Comparison of ENCODE assay signal across 13 cellular contexts in the genomic region with DNA sequence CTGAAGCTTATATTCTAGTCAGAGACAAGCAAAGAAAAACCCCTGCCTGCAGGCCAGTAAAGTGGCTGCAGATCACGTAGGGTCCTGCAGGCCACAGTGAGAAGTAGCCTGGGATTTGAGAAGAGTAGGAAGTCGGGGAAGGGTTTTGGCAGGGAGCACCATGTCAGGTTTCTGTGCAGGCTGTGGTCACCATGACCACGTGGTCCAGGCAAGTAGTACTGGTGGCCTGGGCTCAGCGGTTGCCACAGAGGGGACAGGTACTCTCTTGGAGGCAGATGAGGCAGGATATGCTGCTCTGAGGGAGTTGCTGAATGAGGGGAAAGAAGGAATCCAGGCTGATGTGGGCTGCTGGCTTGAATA. TPM values are rescaled to one million over a fixed set of nuclear protein-coding genes. Genes with fewer than 3 reads are reported as not detected.
DNase-seq lines count a peak whose midpoint lies in the region; ATAC-seq and TF ChIP-seq lines count a peak whose summit lies in the region.
"Had no signal": no experiment of that assay in that cellular context is flagged by ENCODE, and none has a peak within 500 bp of the region (broad histone marks: within the 10 kb centered on the region; RNA-seq: fewer than 3 reads in every experiment).

No MANE protein-coding gene starts in this region.

- no peak for TF ChIP-seq CTCF in endothelial cell (IDR thresholded peaks at IDR 0.05; ENCODE audit: unreplicated experiment)

- POLR2A ChIA-PET in T-cell (lab: Charles Lee), result no interaction called here

- peak overlapping the region; percentile 83 to 94 for H3K27ac Mint-ChIP-seq in activated naive CD4-positive, alpha-beta T cell treated with anti-CD3 and anti-CD28 coated beads, Interleukin-2, amount 50 U/mL, for 72 hours
- H3K27ac Mint-ChIP-seq in T-cell (peak overlapping the region; percentile 64 to 78), endothelial cell (ENCODE audit: unreplicated experiment) (peak overlapping the region; percentile 85)
- H3K27ac Mint-ChIP-seq in stimulated activated memory B cell treated with anti-CD40 and anti-IgM and Interleukin-4, amounts not matched to agents 10 μg/mL and 1 μg/mL and 100 μg/mL, for 72 hours, result peak overlapping the region; percentile 81

- H3K4me1 Mint-ChIP-seq in T-cell (peaks cover 12 to 21% (median 18%) of the 10 kb centered on the region in 3 donors), endothelial cell (ENCODE audit: unreplicated experiment) (peaks cover 21% of the 10 kb centered on the region)
- peaks cover 52% of the 10 kb centered on the region for H3K4me1 Mint-ChIP-seq in stimulated activated memory B cell treated with anti-CD40 and anti-IgM and Interleukin-4, amounts not matched to agents 10 μg/mL and 1 μg/mL and 100 μg/mL, for 72 hours

- CTCF ChIA-PET in T-cell (lab: Charles Lee), result no interaction called here

- DNase-seq in activated naive CD4-positive, alpha-beta T cell treated with anti-CD3 and anti-CD28 coated beads, Interleukin-2, amount 50 U/mL, for 72 hours (ENCODE audit: low spot score in 2 of 2), result no peak
- no peak for DNase-seq in activated naive CD4-positive, alpha-beta T cell treated with anti-CD3 and anti-CD28 coated beads, Interleukin-2, amount 50 U/mL, for 16 hours
- DNase-seq in T-cell (no peak), endothelial cell (ENCODE audit: low spot score) (no peak), AG08395 (ENCODE audit: low spot score) (no peak), NCI-H345 treated with DMSO at 0.1 percent for 48 hours (lab: John Stamatoyannopoulos, UW; ENCODE audit: unreplicated experiment) (no peak)
- no peak for DNase-seq in stimulated activated CD4-positive, alpha-beta T cell treated with anti-CD3 and anti-CD28 coated beads, Interleukin-4, amount 100 ng/mL, for 24 hours
- DNase-seq: activated effector memory CD4-positive, alpha-beta T cell treated with Interleukin-2 at 50 U/mL for 16 hours; KBM-7; NCI-H1930; NCI-H774; Right ventricle myocardium superior had no signal

- no peak overlapping the region for H3K4me3 Mint-ChIP-seq in T-cell
- no peak overlapping the region for H3K4me3 Mint-ChIP-seq in endothelial cell (ENCODE audit: unreplicated experiment)
- peak overlapping the region; percentile 32 for H3K4me3 Mint-ChIP-seq in stimulated activated memory B cell treated with anti-CD40 and anti-IgM and Interleukin-4, amounts not matched to agents 10 μg/mL and 1 μg/mL and 100 μg/mL, for 72 hours

- ATAC-seq in activated naive CD4-positive, alpha-beta T cell treated with anti-CD3 and anti-CD28 coated beads, Interleukin-2, amount 50 U/mL, for 72 hours, result no peak
- no peak for ATAC-seq in T-cell (replicated peaks in 1 of 4)
- no peak for ATAC-seq in stimulated activated memory B cell treated with anti-CD40 and anti-IgM and Interleukin-4, amounts not matched to agents 10 μg/mL and 1 μg/mL and 100 μg/mL, for 72 hours

- H3K36me3 Mint-ChIP-seq in activated naive CD4-positive, alpha-beta T cell treated with anti-CD3 and anti-CD28 coated beads, Interleukin-2, amount 50 U/mL, for 72 hours, result no peaks in the 10 kb centered on the region
- H3K36me3 Mint-ChIP-seq in T-cell (peaks cover 26% of the 10 kb centered on the region), endothelial cell (ENCODE audit: low read depth, unreplicated experiment) (peaks cover 21% of the 10 kb centered on the region)
- peaks cover 50% of the 10 kb centered on the region for H3K36me3 Mint-ChIP-seq in stimulated activated memory B cell treated with anti-CD40 and anti-IgM and Interleukin-4, amounts not matched to agents 10 μg/mL and 1 μg/mL and 100 μg/mL, for 72 hours

- H3K27me3 Mint-ChIP-seq in T-cell, result no peaks in the 10 kb centered on the region
- peaks cover 11% of the 10 kb centered on the region for H3K27me3 Mint-ChIP-seq in endothelial cell (ENCODE audit: unreplicated experiment)
- no peaks in the 10 kb centered on the region for H3K27me3 Mint-ChIP-seq in stimulated activated memory B cell treated with anti-CD40 and anti-IgM and Interleukin-4, amounts not matched to agents 10 μg/mL and 1 μg/mL and 100 μg/mL, for 72 hours

- no peaks in the 10 kb centered on the region for H3K9me3 Mint-ChIP-seq in activated naive CD4-positive, alpha-beta T cell treated with anti-CD3 and anti-CD28 coated beads, Interleukin-2, amount 50 U/mL, for 72 hours
- no peaks in the 10 kb centered on the region for H3K9me3 Mint-ChIP-seq in T-cell
- H3K9me3 Mint-ChIP-seq in endothelial cell (ENCODE audit: unreplicated experiment), result no peaks in the 10 kb centered on the region
- H3K9me3 Mint-ChIP-seq in stimulated activated memory B cell treated with anti-CD40 and anti-IgM and Interleukin-4, amounts not matched to agents 10 μg/mL and 1 μg/mL and 100 μg/mL, for 72 hours, result no peaks in the 10 kb centered on the region

RNA-seq across cellular contexts. Expression of a gene that starts 46.6 kb away (rescaled TPM):
- 10 to 100 TPM; 36.8 to 41.9 TPM for total RNA-seq in activated naive CD4-positive, alpha-beta T cell treated with anti-CD3 and anti-CD28 coated beads, Interleukin-2, amount 50 U/mL, for 72 hours
- total RNA-seq in T-cell, result 10 to 100 TPM; 35.0 to 44.2 (median 39.3) TPM
- 53.0 TPM for total RNA-seq in endothelial cell (ENCODE audit: unreplicated experiment)
